ENCODE assay signal across 8 cellular contexts in the genomic region with DNA sequence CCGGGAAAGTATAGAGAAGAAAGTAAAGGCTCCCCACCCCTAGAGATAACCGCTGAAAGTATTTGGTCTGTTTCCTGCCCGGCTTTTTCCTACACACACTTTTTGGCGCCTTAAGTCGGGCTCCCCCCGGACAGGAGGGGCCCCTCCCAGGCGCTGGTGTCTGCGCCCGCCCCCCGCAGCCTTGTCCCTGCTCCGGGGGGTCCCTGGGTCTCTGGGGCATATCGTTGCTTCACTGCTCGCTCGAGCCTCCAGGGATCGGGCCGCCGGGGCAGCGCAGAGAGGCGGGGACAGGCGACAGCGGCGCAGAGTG. TPM values are rescaled to one million over a fixed set of nuclear protein-coding genes. Genes with fewer than 3 reads are reported as not detected.
DNase-seq lines count a peak whose midpoint lies in the region; ATAC-seq and TF ChIP-seq lines count a peak whose summit lies in the region.

No MANE protein-coding gene starts in this region.

- TF ChIP-seq CTCF in CD14-positive monocyte (IDR thresholded peaks at IDR 0.05) (no peak), nephron (IDR thresholded peaks at IDR 0.05; ENCODE audit: unreplicated experiment in 3 of 3) (no peak)

- peaks cover 33 to 38% of the 10 kb centered on the region in 2 donors for H3K36me3 Mint-ChIP-seq in CD14-positive monocyte
- H3K36me3 Mint-ChIP-seq in central memory CD8-positive, alpha-beta T cell (ENCODE audit: insufficient read depth) = peaks cover 19% of the 10 kb centered on the region
- peaks cover 8% of the 10 kb centered on the region for H3K36me3 Mint-ChIP-seq in nephron (ENCODE audit: low read depth)

- peaks cover 0 to 14% (median 1%) of the 10 kb centered on the region in 7 donors for H3K9me3 Mint-ChIP-seq in CD14-positive monocyte
- H3K9me3 Mint-ChIP-seq in central memory CD8-positive, alpha-beta T cell = no peaks in the 10 kb centered on the region
- no peaks in the 10 kb centered on the region for H3K9me3 Mint-ChIP-seq in nephron

- DNase-seq in CD14-positive monocyte (ENCODE audit: low spot score) (no peak), COR-L47 (lab: John Stamatoyannopoulos, UW) (no peak), NCI-H2227 treated with DMSO at 0.1 percent for 48 hours (lab: John Stamatoyannopoulos, UW) (no peak)
- DNase-seq in central memory CD8-positive, alpha-beta T cell (ENCODE audit: low spot score in 2 of 2) = no peak
- no peak for DNase-seq in stimulated activated CD4-positive, alpha-beta T cell treated with anti-CD3 and anti-CD28 coated beads, Interleukin-4, amount 100 ng/mL, for 24 hours
- no peak for DNase-seq in activated CD8-positive, alpha-beta memory T cell treated with anti-CD3 and anti-CD28 coated beads for 24 hours

- H3K27me3 Mint-ChIP-seq in CD14-positive monocyte (ENCODE audit: low read depth in 3 of 3) (peaks cover 46 to 51% (median 51%) of the 10 kb centered on the region in 3 donors), nephron (ENCODE audit: low read depth) (peaks cover 42% of the 10 kb centered on the region)
- peaks cover 29% of the 10 kb centered on the region for H3K27me3 Mint-ChIP-seq in central memory CD8-positive, alpha-beta T cell

- peak; percentile 1 for ATAC-seq in HG03175 (IDR thresholded peaks at IDR 0.05; ENCODE audit: unreplicated experiment)
- no peak for ATAC-seq in central memory CD8-positive, alpha-beta T cell (replicated peaks; ENCODE audit: extremely low read depth, poor library complexity, severe bottlenecking)

- H3K27ac Mint-ChIP-seq in CD14-positive monocyte (peak overlapping the region in 1 of 7 donors; percentile 30), nephron (peak overlapping the region in 2 of 3 experiments; percentile 60 to 84)
- no peak overlapping the region for H3K27ac Mint-ChIP-seq in central memory CD8-positive, alpha-beta T cell (ENCODE audit: low read depth)

- H3K4me3 Mint-ChIP-seq in CD14-positive monocyte (peak overlapping the region; percentile 69 to 73), nephron (peak overlapping the region; percentile 71 to 78 (median 71))
- H3K4me3 Mint-ChIP-seq in central memory CD8-positive, alpha-beta T cell = peak overlapping the region; percentile 65

- H3K4me1 Mint-ChIP-seq in CD14-positive monocyte (peaks cover 64% of the 10 kb centered on the region), nephron (peaks cover 34% of the 10 kb centered on the region)
- H3K4me1 Mint-ChIP-seq in central memory CD8-positive, alpha-beta T cell = peaks cover 23% of the 10 kb centered on the region

- intact Hi-C loops in CD14-positive monocyte (cut with micrococcal nuclease) = no loop called here

RNA-seq across cellular contexts. Expression of a gene that starts 0.9 kb away (rescaled TPM):
- 1 to 10 TPM; 1.0 to 1.4 TPM for polyA plus RNA-seq in CD14-positive monocyte

RNA-seq across cellular contexts. Expression of a gene that starts 6.0 kb away (rescaled TPM):
- 10 to 100 TPM; 18.1 to 57.4 TPM for polyA plus RNA-seq in CD14-positive monocyte

RNA-seq across cellular contexts. Expression of a gene that starts 8.1 kb away (rescaled TPM):
- 10 to 100 TPM; 26.8 to 35.0 TPM for polyA plus RNA-seq in CD14-positive monocyte

RNA-seq across cellular contexts. Expression of a gene that starts 15.5 kb away (rescaled TPM):
- polyA plus RNA-seq in CD14-positive monocyte = 100 to 1,000 TPM; 110 to 133 TPM

RNA-seq across cellular contexts. Expression of a gene that starts 15.9 kb away (rescaled TPM):
- polyA plus RNA-seq in CD14-positive monocyte = 10 to 100 TPM; 52.6 to 75.5 TPM
